Comparison of ENCODE assay signal across 1 cellular context in genomic region chr10:49281461-49281860, GRCh38.
A peak's percentile ranks its signal among the peaks of the same experiment; 100 is the strongest.
TF ChIP-seq lines count a peak whose summit lies in the region.

No MANE protein-coding gene starts in this region.

TF ChIP-seq in H1, 55 proteins besides CTCF, POLR2A, EP300 and RAD21:
- TF ChIP-seq EGR1 (IDR thresholded peaks at IDR 0.05; ENCODE audit: borderline replicate concordance, low read depth, low read length) (no peak), CTBP2 (IDR thresholded peaks at IDR 0.05; ENCODE audit: borderline replicate concordance, insufficient read depth, insufficient read length, low read length) (no peak), FOSL1 (IDR thresholded peaks at IDR 0.05; ENCODE audit: insufficient read depth, low read depth, low read length) (no peak), RNF2 (IDR thresholded peaks at IDR 0.05; ENCODE audit: borderline replicate concordance, low read depth, low read length, missing control alignments, poor library complexity, severe bottlenecking) (no peak), USF2 (IDR thresholded peaks at IDR 0.05; ENCODE audit: low read length) (0 out of 2 replicates have a peak, but pooled peaks have one; percentile 10)
